ENCODE assay signal across 12 cellular contexts in genomic region chr4:85933306-85933640, GRCh38.
"Had no signal": no experiment of that assay in that cellular context is flagged by ENCODE, and none has a peak within 500 bp of the region (broad histone marks: within the 10 kb centered on the region; RNA-seq: fewer than 3 reads in every experiment).

No MANE protein-coding gene starts in this region.

- H3K4me3 ChIP-seq: skin epidermis had no signal

- H3K27me3 Mint-ChIP-seq: activated CD4-positive, alpha-beta memory T cell treated with anti-CD3 and anti-CD28 coated beads, Interleukin-2, amount 10 ng/mL, durations not matched to agents 7 days and 5 days; activated T-cell treated with anti-CD3 and anti-CD28 coated beads, Interleukin-2, amount 50 U/mL, for 24 hours had no signal

- ATAC-seq: activated CD4-positive, alpha-beta T cell treated with anti-CD3 and anti-CD28 coated beads for 36 hours; esophagus mucosa; naive thymus-derived CD8-positive, alpha-beta T cell; T-helper 17 cell had no signal

- H3K27ac Mint-ChIP-seq: activated CD4-positive, alpha-beta memory T cell treated with anti-CD3 and anti-CD28 coated beads, Interleukin-2, amount 10 ng/mL, durations not matched to agents 7 days and 5 days; activated CD4-positive, alpha-beta T cell treated with anti-CD3 and anti-CD28 coated beads for 36 hours; activated T-cell treated with anti-CD3 and anti-CD28 coated beads, Interleukin-2, amount 50 U/mL, for 24 hours; naive thymus-derived CD8-positive, alpha-beta T cell; T-helper 17 cell had no signal

- H3K4me1 Mint-ChIP-seq: activated CD4-positive, alpha-beta memory T cell treated with anti-CD3 and anti-CD28 coated beads, Interleukin-2, amount 10 ng/mL, durations not matched to agents 7 days and 5 days; T-helper 17 cell had no signal

- H3K36me3 Mint-ChIP-seq: naive thymus-derived CD8-positive, alpha-beta T cell had no signal

- DNase-seq: activated CD4-positive, alpha-beta memory T cell treated with anti-CD3 and anti-CD28 coated beads, Interleukin-2, amount 10 ng/mL, durations not matched to agents 7 days and 5 days; activated CD4-positive, alpha-beta T cell treated with anti-CD3 and anti-CD28 coated beads for 36 hours; activated effector memory CD4-positive, alpha-beta T cell treated with Interleukin-2 at 50 U/mL for 16 hours; activated naive CD4-positive, alpha-beta T cell treated with anti-CD3 and anti-CD28 coated beads, Interleukin-2, amount 50 U/mL, for 16 hours; activated T-cell treated with anti-CD3 and anti-CD28 coated beads, Interleukin-2, amount 50 U/mL, for 24 hours; dorsolateral prefrontal cortex; naive thymus-derived CD8-positive, alpha-beta T cell; stimulated activated CD4-positive, alpha-beta T cell treated with anti-CD3 and anti-CD28 coated beads, Interleukin-4, amount 100 ng/mL, for 24 hours; stimulated activated naive CD4-positive, alpha-beta T cell treated with Interleukin-2 at 50 U/mL for 16 hours; T-helper 17 cell had no signal

- H3K4me3 Mint-ChIP-seq: activated CD4-positive, alpha-beta memory T cell treated with anti-CD3 and anti-CD28 coated beads, Interleukin-2, amount 10 ng/mL, durations not matched to agents 7 days and 5 days; activated CD4-positive, alpha-beta T cell treated with anti-CD3 and anti-CD28 coated beads for 36 hours; activated T-cell treated with anti-CD3 and anti-CD28 coated beads, Interleukin-2, amount 50 U/mL, for 24 hours; naive thymus-derived CD8-positive, alpha-beta T cell; T-helper 17 cell had no signal

- H3K9me3 Mint-ChIP-seq: activated CD4-positive, alpha-beta memory T cell treated with anti-CD3 and anti-CD28 coated beads, Interleukin-2, amount 10 ng/mL, durations not matched to agents 7 days and 5 days; activated T-cell treated with anti-CD3 and anti-CD28 coated beads, Interleukin-2, amount 50 U/mL, for 24 hours had no signal
